Comparison of ENCODE assay signal across 10 cellular contexts in the genomic region with DNA sequence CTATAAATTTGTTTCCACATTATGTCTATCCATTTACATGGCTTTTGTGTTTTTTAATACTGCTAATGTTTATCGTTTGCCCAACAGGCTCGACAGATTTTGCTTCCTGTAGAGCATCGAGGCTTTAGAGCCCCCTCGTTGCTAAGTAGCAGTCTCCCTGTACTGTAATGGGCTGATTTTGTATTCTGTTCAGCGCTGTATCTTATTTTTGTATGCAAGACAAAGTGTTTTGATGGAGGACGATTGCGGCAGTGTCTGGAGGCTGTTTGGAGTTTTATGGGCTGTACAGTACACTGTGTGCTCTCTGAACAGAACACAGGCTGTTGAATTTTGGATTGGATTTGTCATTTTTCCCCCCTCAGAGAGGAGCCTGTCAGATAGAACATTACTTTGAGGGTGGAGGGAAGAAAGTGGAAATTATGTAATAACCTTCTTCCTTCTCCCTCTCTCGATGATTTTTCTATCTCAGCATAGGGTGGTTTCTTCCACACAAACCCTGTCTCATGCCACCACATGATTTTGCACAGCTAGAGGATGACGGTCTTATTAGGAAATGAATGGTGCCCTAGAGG.
A peak's percentile ranks its signal among the peaks of the same experiment; 100 is the strongest.
DNase-seq lines count a peak whose midpoint lies in the region; ATAC-seq, FAIRE-seq and TF ChIP-seq lines count a peak whose summit lies in the region.
"Had no signal": no experiment of that assay in that cellular context is flagged by ENCODE, and none has a peak within 500 bp of the region (broad histone marks: within the 10 kb centered on the region; RNA-seq: fewer than 3 reads in every experiment).

No MANE protein-coding gene starts in this region.

- H3K9me3 ChIP-seq in GM23248 (ENCODE audit: low read depth) (no peaks in the 10 kb centered on the region), astrocyte (ENCODE audit: insufficient read depth, low read depth, low read length) (no peaks in the 10 kb centered on the region)

- H3K36me3 ChIP-seq in GM23248 (ENCODE audit: low read depth) = no peaks in the 10 kb centered on the region
- H3K36me3 ChIP-seq in astrocyte (ENCODE audit: insufficient read depth, low read length) = no peaks in the 10 kb centered on the region

- 23 to 29% methylated on average over 9 of the region's 9 CpGs for WGBS in GM23248 (ENCODE audit: low coverage in 1 of 2, low lambda C conversion rate in 2 of 2, missing lambda C conversion rate in 2 of 2), 2 experiments

- no peaks in the 10 kb centered on the region for H3K9me2 ChIP-seq in GM23248 (ENCODE audit: insufficient read depth)

- no peak overlapping the region for H3K9ac ChIP-seq in GM23248
- no peak overlapping the region for H3K9ac ChIP-seq in astrocyte (ENCODE audit: low read length)

- TF ChIP-seq CTCF in astrocyte (IDR thresholded peaks at IDR 0.05; ENCODE audit: insufficient read depth, low read depth, low read length) = no peak

- H3K9me3 Mint-ChIP-seq in astrocyte (ENCODE audit: unreplicated experiment) = peaks cover 2% of the 10 kb centered on the region
- H3K9me3 Mint-ChIP-seq: activated T-helper 2 cell treated with anti-CD3 and anti-CD28 coated beads, Interferon-gamma antibody, Interleukin-2, Interleukin-4, amounts not matched to agents 10 μg/mL and 5 μg/mL and 100 μg/mL, durations not matched to agents 14 hours and 24 hours and 36 hours had no signal

- H3K27ac ChIP-seq in GM23248 (no peak overlapping the region), astrocyte (ENCODE audit: low read depth, low read length) (no peak overlapping the region)

- FAIRE-seq in astrocyte (lab: Jason Lieb, UNC) = no peak
- FAIRE-seq: G401.6 had no signal

- H3K79me2 ChIP-seq in GM23248 (ENCODE audit: insufficient read depth) (no peaks in the 10 kb centered on the region), astrocyte (ENCODE audit: insufficient read depth, low read length) (no peaks in the 10 kb centered on the region)

- H3F3A ChIP-seq in GM23248 (ENCODE audit: insufficient read depth) = peaks cover 36% of the 10 kb centered on the region; the same call in 1 of the 2 replicates

- H4K20me1 ChIP-seq in GM23248 (ENCODE audit: insufficient read depth) (0 out of 2 replicates have a peak, but pooled peaks cover 7% of the 10 kb centered on the region), astrocyte (ENCODE audit: insufficient read depth, low read length) (peaks cover 52% of the 10 kb centered on the region)

- no peak for DNase-seq in GM23248
- DNase-seq in astrocyte (ENCODE audit: low read depth) = no peak
- peak; percentile 83 for DNase-seq in inferior parietal cortex (ENCODE audit: extremely low spot score)
- peak; percentile 71 for DNase-seq in skeletal muscle cell (ENCODE audit: low read depth)
- no peak for DNase-seq in T-helper 1 cell

- H3K27me3 Mint-ChIP-seq in astrocyte (ENCODE audit: low read depth, unreplicated experiment) = peaks cover 26% of the 10 kb centered on the region

- H2AFZ ChIP-seq in GM23248 (no peak overlapping the region), astrocyte (ENCODE audit: low read depth, low read length) (no peak overlapping the region)

- no peak overlapping the region for H3K27ac Mint-ChIP-seq in astrocyte (ENCODE audit: unreplicated experiment)

- H3K4me2 ChIP-seq in GM23248 (ENCODE audit: unreplicated experiment) = peak overlapping the region; percentile 73
- H3K4me2 ChIP-seq in astrocyte (ENCODE audit: low read length) = peak overlapping the region; percentile 75

- no peaks in the 10 kb centered on the region for H3K36me3 Mint-ChIP-seq in astrocyte (ENCODE audit: low read depth, unreplicated experiment)

- no peak for ATAC-seq in HG02938 (IDR thresholded peaks at IDR 0.05; ENCODE audit: unreplicated experiment)
- no peak for ATAC-seq in GM21528 (IDR thresholded peaks at IDR 0.05; ENCODE audit: low FRiP score, unreplicated experiment)
- ATAC-seq in HG03354 (IDR thresholded peaks at IDR 0.05; ENCODE audit: poor library complexity, severe bottlenecking, unreplicated experiment) = no peak

- H3K4me3 ChIP-seq in GM23248 (peak overlapping the region; percentile 42; the same call in 1 of the 2 replicates), astrocyte (ENCODE audit: insufficient read depth, low read depth, low read length) (no peak overlapping the region), skeletal muscle cell (ENCODE audit: low read depth, low read length) (no peak overlapping the region)

- H3K27me3 ChIP-seq in GM23248 (replicated peaks; ENCODE audit: insufficient read depth) = peaks cover 10% of the 10 kb centered on the region; the same call in 1 of the 2 replicates
- H3K27me3 ChIP-seq in astrocyte (ENCODE audit: insufficient read depth, low read length) = peaks cover 72% of the 10 kb centered on the region

- in situ Hi-C loops in GM23248 (cut with MboI) = no loop called here

- peaks cover 42% of the 10 kb centered on the region for H3K4me1 Mint-ChIP-seq in astrocyte (ENCODE audit: low read depth, unreplicated experiment)

- peaks cover 35% of the 10 kb centered on the region for H3K4me1 ChIP-seq in GM23248 (ENCODE audit: insufficient read depth)
- peaks cover 32% of the 10 kb centered on the region for H3K4me1 ChIP-seq in astrocyte (ENCODE audit: insufficient read depth, low read length)

- no peak overlapping the region for H3K4me3 Mint-ChIP-seq in astrocyte (ENCODE audit: unreplicated experiment)

Comparison
In these comparisons a context has a peak if more than half of its experiments do, and no peak if none do; other contexts are left out.
1. DNase-seq: peak in inferior parietal cortex (single experiment) and skeletal muscle cell (single experiment); none in GM23248 (single experiment), astrocyte (single experiment) and T-helper 1 cell (0 of 5).